In genomic region chr12:121793836-121794531, GRCh38 we compare ENCODE assay signal across 8 cellular contexts. TPM values are rescaled to one million over a fixed set of nuclear protein-coding genes. Genes with fewer than 3 reads are reported as not detected.
DNase-seq lines count a peak whose midpoint lies in the region; ATAC-seq and TF ChIP-seq lines count a peak whose summit lies in the region.

No MANE protein-coding gene starts in this region.

- peak overlapping the region; percentile 86 for H3K27ac ChIP-seq in GM23248
- H3K27ac ChIP-seq in gastroesophageal sphincter: peak overlapping the region in 3 of 4 donors; percentile 100
- H3K27ac ChIP-seq in testis: peak overlapping the region in 1 of 2 donors; percentile 78

- H3K4me1 ChIP-seq in GM23248 (ENCODE audit: insufficient read depth): peaks cover 31% of the 10 kb centered on the region
- H3K4me1 ChIP-seq in gastroesophageal sphincter: peaks cover 6 to 76% (median 51%) of the 10 kb centered on the region in 3 donors
- peaks cover 55% of the 10 kb centered on the region for H3K4me1 ChIP-seq in testis

- ATAC-seq in gastroesophageal sphincter (peak; percentile 77), omental fat pad (ENCODE audit: low FRiP score) (peak; percentile 73)

- peak overlapping the region; percentile 82 for H3K9ac ChIP-seq in GM23248

- DNase-seq in ELF-1 (ENCODE audit: low read depth, low spot score) (peak; percentile 98), GM23248 (peak; percentile 98), Kasumi-1 (lab: John Stamatoyannopoulos, UW) (peak; percentile 90 to 94), SIG-M5 (lab: John Stamatoyannopoulos, UW) (peak; percentile 62), omental fat pad (ENCODE audit: low spot score) (peak; percentile 64), testis (peak; percentile 91)
- peak; percentile 90 to 94 (median 92) for DNase-seq in activated naive CD4-positive, alpha-beta T cell (lab: John Stamatoyannopoulos, UW)

- no peak for TF ChIP-seq EP300 in gastroesophageal sphincter (IDR thresholded peaks at IDR 0.05)

- intact Hi-C loops in testis (cut with DNase I; ENCODE audit: low total_unique reads): loop anchor here (2.0 to 5.0 kb wide), 2 partner anchors 17 to 92 kb away; no protein-coding TSS in a partner anchor

- peaks cover 38% of the 10 kb centered on the region for H3K79me2 ChIP-seq in GM23248 (ENCODE audit: insufficient read depth)

- no peaks in the 10 kb centered on the region for H3K9me2 ChIP-seq in GM23248 (ENCODE audit: insufficient read depth)

- H3K36me3 ChIP-seq in GM23248 (ENCODE audit: low read depth) (no peaks in the 10 kb centered on the region), gastroesophageal sphincter (peaks cover 0 to 13% of the 10 kb centered on the region in 2 donors), testis (ENCODE audit: low read depth, missing control alignments) (no peaks in the 10 kb centered on the region)

- in situ Hi-C loops in GM23248 (cut with MboI): loop anchor here (5.0 kb wide), 1 partner anchor 102 kb away; no protein-coding TSS in a partner anchor

- H3K9me3 ChIP-seq in GM23248 (ENCODE audit: low read depth) (no peaks in the 10 kb centered on the region), gastroesophageal sphincter (no peaks in the 10 kb centered on the region), testis (no peaks in the 10 kb centered on the region)

- TF ChIP-seq CTCF in gastroesophageal sphincter (IDR thresholded peaks at IDR 0.05) (peak in 3 of 4 experiments; percentile 98 to 100 (median 100)), omental fat pad (IDR thresholded peaks at IDR 0.05) (peak in 2 of 3 donors; percentile 99), testis (IDR thresholded peaks at IDR 0.05) (peak; percentile 97 to 100 (median 99))

- 0 to 1% methylated on average over 28 to 52 of the region's 59 CpGs for WGBS in GM23248 (ENCODE audit: low coverage in 1 of 2, low lambda C conversion rate in 2 of 2, missing lambda C conversion rate in 2 of 2), 2 experiments
- whole genome bisulfite sequencing in gastroesophageal sphincter (ENCODE audit: low coverage in 1 of 2), 2 donors: no CpG with 5 or more reads among the region's 59 CpGs
- 0% methylated on average over 20 to 45 of the region's 59 CpGs for WGBS in testis, 2 donors

- TF ChIP-seq POLR2A in gastroesophageal sphincter (IDR thresholded peaks at IDR 0.05) (peak in 1 of 2 donors; percentile 8), testis (IDR thresholded peaks at IDR 0.05) (no peak)

- peak overlapping the region; percentile 62 for H2AFZ ChIP-seq in GM23248

- H3K27me3 ChIP-seq in GM23248 (replicated peaks; ENCODE audit: insufficient read depth): no peaks in the 10 kb centered on the region
- H3K27me3 ChIP-seq in gastroesophageal sphincter: no peaks in the 10 kb centered on the region
- no peaks in the 10 kb centered on the region for H3K27me3 ChIP-seq in testis

- H4K20me1 ChIP-seq in GM23248 (ENCODE audit: insufficient read depth): no peaks in the 10 kb centered on the region

- H3K4me2 ChIP-seq in GM23248 (ENCODE audit: unreplicated experiment): peak overlapping the region; percentile 77

- H3K4me3 ChIP-seq in GM23248 (peak overlapping the region; percentile 73), gastroesophageal sphincter (peak overlapping the region; percentile 32 to 60), testis (peak overlapping the region; percentile 53 to 59)

- H3F3A ChIP-seq in GM23248 (ENCODE audit: insufficient read depth): peaks cover 21% of the 10 kb centered on the region

RNA-seq across cellular contexts. Expression of gene RHOF, which starts 0.5 kb away (rescaled TPM):
- 6.7 and 8.2 TPM in 2 replicates for total RNA-seq in GM23248 (2014; rRNA removed; shearing (Covaris generic))
- 1.5 and 2.4 TPM in 2 replicates for polyA plus RNA-seq in GM23248 (2016; fragmentation: Nextera tagmentation; extraction: Ambion mirVana)
- 10 to 100 TPM in 3 of 4 donors, 1 to 10 TPM in 1; 9.4 to 15.7 (median 12.1) TPM for total RNA-seq in gastroesophageal sphincter
- 10 to 100 TPM in 2 of 4 donors, 1 to 10 TPM in 2; 4.8 to 11.4 (median 9.5) TPM for total RNA-seq in omental fat pad
- total RNA-seq in testis: 10 to 100 TPM; 18.0 to 20.5 TPM
- 16.9 TPM for polyA plus RNA-seq in testis (ENCODE audit: insufficient read depth, low read depth, low replicate concordance)

RNA-seq across cellular contexts. Expression of gene SETD1B, which starts 9.8 kb away (rescaled TPM):
- total RNA-seq in GM23248 (2014; rRNA removed; shearing (Covaris generic)): 2.0 and 2.7 TPM in 2 replicates
- 1.7 and 2.0 TPM in 2 replicates for polyA plus RNA-seq in GM23248 (2016; fragmentation: Nextera tagmentation; extraction: Ambion mirVana)
- total RNA-seq in gastroesophageal sphincter: 10 to 100 TPM in 3 of 4 donors, 1 to 10 TPM in 1; 9.6 to 25.1 (median 20.3) TPM
- 10 to 100 TPM in 1 of 4 donors, 1 to 10 TPM in 3; 3.7 to 10.4 (median 6.6) TPM for total RNA-seq in omental fat pad
- 10 to 100 TPM; 23.1 to 23.3 TPM for total RNA-seq in testis
- polyA plus RNA-seq in testis (ENCODE audit: insufficient read depth, low read depth, low replicate concordance): 18.9 TPM
